ENCODE assay signal across 8 cellular contexts in genomic region chr6:4402477-4402976, GRCh38.
DNase-seq lines count a peak whose midpoint lies in the region; ATAC-seq, FAIRE-seq and TF ChIP-seq lines count a peak whose summit lies in the region.
"Had no signal": no experiment of that assay in that cellular context is flagged by ENCODE, and none has a peak within 500 bp of the region (broad histone marks: within the 10 kb centered on the region; RNA-seq: fewer than 3 reads in every experiment).

No MANE protein-coding gene starts in this region.

- H3K36me3 ChIP-seq in K562 (ENCODE audit: control insufficient read depth, insufficient read depth, low read length) (no peaks in the 10 kb centered on the region), tibial artery (no peaks in the 10 kb centered on the region), prostate gland (no peaks in the 10 kb centered on the region)

- H3K9ac ChIP-seq in K562 (ENCODE audit: insufficient read depth in 1 of 2, low read depth in 2 of 2, low read length in 2 of 2), result peak overlapping the region in 1 of 2 experiments; percentile 68; a peak in 2 of 4 replicates

- CTCF ChIA-PET in K562 (lab: Yijun Ruan, JAX; ENCODE audit: low intra/inter-chr PET ratio), result no interaction called here

- in situ Hi-C loops in K562 (cut with MboI) (no loop called here), G401 (cut with HindIII; ENCODE audit: low sequenced_read_pairs) (no loop called here)

- H4K20me1 ChIP-seq in K562 (replicated peaks; ENCODE audit: control insufficient read depth, insufficient read depth, low read length), result no peaks in the 10 kb centered on the region

- peak; percentile 72 for FAIRE-seq in HTR-8/SVneo (lab: Jason Lieb, UNC)
- FAIRE-seq in K562 (lab: Jason Lieb, UNC), result peak; percentile 68

- no TSS peak for BruUV-seq in K562 (replicated peaks; lab: Mats Ljungman, UMichigan)

- peak overlapping the region; percentile 5; the same call in 1 of the 2 replicates for H3K4me2 ChIP-seq in K562 (ENCODE audit: insufficient read depth, low read length)

- peaks cover 12 to 50% of the 10 kb centered on the region in 2 experiments for H3K27me3 ChIP-seq in K562 (ENCODE audit: control insufficient read depth in 2 of 2, insufficient read depth in 2 of 2, low read length in 2 of 2)
- H3K27me3 ChIP-seq in tibial artery, result no peaks in the 10 kb centered on the region
- H3K27me3 ChIP-seq in prostate gland (replicated peaks; ENCODE audit: insufficient read depth), result no peaks in the 10 kb centered on the region

- peaks cover 3 to 4% of the 10 kb centered on the region in 2 experiments; a peak in 3 of 5 replicates for H3K4me1 ChIP-seq in K562 (replicated peaks in 1 of 2; ENCODE audit: control insufficient read depth in 2 of 2, insufficient read depth in 2 of 2, low read length in 2 of 2)
- peaks cover 0 to 30% (median 26%) of the 10 kb centered on the region in 4 donors for H3K4me1 ChIP-seq in tibial artery
- no peaks in the 10 kb centered on the region for H3K4me1 ChIP-seq in prostate gland (replicated peaks)

- intact Hi-C loops in K562 (cut with micrococcal nuclease), result no loop called here
- intact Hi-C loops in tibial artery (cut with DNase I; ENCODE audit: low total_unique reads), result no loop called here
- intact Hi-C loops in prostate gland (cut with DNase I), result no loop called here

- TF ChIP-seq EP300 in K562 (IDR thresholded peaks at IDR 0.05; ENCODE audit: low read length), result 0 out of 2 replicates have a peak, but pooled peaks have one; percentile 28

- no peaks in the 10 kb centered on the region for H3K79me2 ChIP-seq in K562 (ENCODE audit: control insufficient read depth, insufficient read depth, low read length)

- no peak for TF ChIP-seq CTCF in K562 (IDR thresholded peaks at IDR 0.05 in 2 of 3, conservative IDR thresholded peaks at IDR 0.05 in 1 of 3; ENCODE audit: insufficient read depth in 2 of 3, low read depth in 1 of 3, low read length in 3 of 3)
- no peak for TF ChIP-seq CTCF in tibial artery (IDR thresholded peaks at IDR 0.05)
- TF ChIP-seq CTCF in prostate gland (IDR thresholded peaks at IDR 0.05), result no peak

- no peaks in the 10 kb centered on the region for H3K9me3 ChIP-seq in K562 (replicated peaks; ENCODE audit: control insufficient read depth, insufficient read depth, low read depth, low read length)
- H3K9me3 ChIP-seq in tibial artery, result no peaks in the 10 kb centered on the region
- no peaks in the 10 kb centered on the region for H3K9me3 ChIP-seq in prostate gland

- POLR2A ChIA-PET in K562 (lab: Yijun Ruan, JAX), result interaction anchor here (1.0 kb wide), 1 partner anchor 31 kb away, joined by 4 read pairs; no protein-coding TSS in a partner anchor

- no peak overlapping the region for H3K27ac ChIP-seq in K562 (ENCODE audit: extremely low read depth, low read depth, low read length)
- peak overlapping the region; percentile 45 to 53 for H3K27ac ChIP-seq in tibial artery
- no peak overlapping the region for H3K27ac ChIP-seq in prostate gland

- no peak; a peak in 1 of 4 replicates for TF ChIP-seq RAD21 in K562 (CRISPR knock-in tag; conservative IDR thresholded peaks at IDR 0.05 in 1 of 2, IDR thresholded peaks at IDR 0.05 in 1 of 2)

- no peaks in the 10 kb centered on the region for H3K9me1 ChIP-seq in K562 (ENCODE audit: control insufficient read depth, insufficient read depth, low read length)

- ATAC-seq in K562, result peak; percentile 67

- no peak overlapping the region for H3K4me3 ChIP-seq in K562
- H3K4me3 ChIP-seq in tibial artery, result peak overlapping the region in 1 of 2 donors; percentile 12
- H3K4me3 ChIP-seq in prostate gland, result no peak overlapping the region

- DNase-seq in HTR-8/SVneo (ENCODE audit: insufficient read length, low spot score) (peak; percentile 56), K562 (ENCODE audit: extremely low read depth in 1 of 4, low spot score in 3 of 4) (peak in 1 of 4 experiments; percentile 44), hepatic stellate cell (ENCODE audit: low spot score) (peak; percentile 79), tibial artery (peak; percentile 28 to 77), G401 (ENCODE audit: low spot score) (no peak), prostate gland (ENCODE audit: low spot score) (no peak)
- DNase-seq in stimulated activated CD4-positive, alpha-beta T cell treated with anti-CD3 and anti-CD28 coated beads, Interleukin-1b, Interleukin-23, amount 100 ng/mL, for 48 hours, result no peak
- DNase-seq: stimulated activated CD4-positive, alpha-beta T cell treated with anti-CD3 and anti-CD28 coated beads, Interleukin-12 subunit alpha, Interleukin-12 subunit beta, amount 100 ng/mL, for 4 hours had no signal

- H2AFZ ChIP-seq in K562 (ENCODE audit: low read depth, low read length), result no peak overlapping the region

- WGBS in K562 (ENCODE audit: insufficient coverage, low coverage, missing lambda C conversion rate), result 9% methylated on average over 11 of the region's 11 CpGs
- 71% methylated on average over 11 of the region's 11 CpGs for WGBS in prostate gland

- TF ChIP-seq POLR2A in K562 (conservative IDR thresholded peaks at IDR 0.05), result no peak
- no peak for TF ChIP-seq POLR2A in prostate gland (IDR thresholded peaks at IDR 0.05)

TF ChIP-seq in K562, 482 proteins besides CTCF, POLR2A, EP300 and RAD21 (continues in another document):
- TF ChIP-seq HMGXB4 (CRISPR knock-in tag; IDR thresholded peaks at IDR 0.05) (no peak), NR2C2 (CRISPR knock-in tag; IDR thresholded peaks at IDR 0.05) (no peak), NR2C2 (tag; IDR thresholded peaks at IDR 0.05) (peak; percentile 36; the same call in 1 of the 2 replicates), FOXO4 (CRISPR knock-in tag; IDR thresholded peaks at IDR 0.05) (no peak), ARID3B (CRISPR knock-in tag; IDR thresholded peaks at IDR 0.05; ENCODE audit: borderline replicate concordance) (no peak), ZNF12 (CRISPR knock-in tag; IDR thresholded peaks at IDR 0.05) (no peak), TEAD4 (IDR thresholded peaks at IDR 0.05; ENCODE audit: low read length) (no peak), TEAD4 (CRISPR knock-in tag; IDR thresholded peaks at IDR 0.05; ENCODE audit: borderline replicate concordance) (no peak), SMARCA4 (IDR thresholded peaks at IDR 0.05) (peak; percentile 56; the same call in 1 of the 2 replicates), BACH1 (tag; IDR thresholded peaks at IDR 0.05) (peak; percentile 92), MAFK (IDR thresholded peaks at IDR 0.05; ENCODE audit: low read length) (peak; percentile 89), MYC (IDR thresholded peaks at IDR 0.05; ENCODE audit: low read depth, low read length) (peak; percentile 61), MYC (CRISPR knock-in tag; IDR thresholded peaks at IDR 0.05; ENCODE audit: borderline replicate concordance, low read depth) (no peak)

Comparison
In these comparisons a context has a peak if more than half of its experiments do, and no peak if none do; other contexts are left out.
1. DNase-seq: peak in HTR-8/SVneo (single experiment), hepatic stellate cell (single experiment) and tibial artery (2 of 2); none in G401 (single experiment), stimulated activated CD4-positive, alpha-beta T cell treated with anti-CD3 and anti-CD28 coated beads, Interleukin-1b, Interleukin-23, amount 100 ng/mL, for 48 hours (single experiment) and prostate gland (single experiment).
2. H3K27ac ChIP-seq: peak in tibial artery (2 of 2); none in K562 (single experiment) and prostate gland (0 of 2).